Comparison of ENCODE assay signal across 6 cellular contexts in the genomic region with DNA sequence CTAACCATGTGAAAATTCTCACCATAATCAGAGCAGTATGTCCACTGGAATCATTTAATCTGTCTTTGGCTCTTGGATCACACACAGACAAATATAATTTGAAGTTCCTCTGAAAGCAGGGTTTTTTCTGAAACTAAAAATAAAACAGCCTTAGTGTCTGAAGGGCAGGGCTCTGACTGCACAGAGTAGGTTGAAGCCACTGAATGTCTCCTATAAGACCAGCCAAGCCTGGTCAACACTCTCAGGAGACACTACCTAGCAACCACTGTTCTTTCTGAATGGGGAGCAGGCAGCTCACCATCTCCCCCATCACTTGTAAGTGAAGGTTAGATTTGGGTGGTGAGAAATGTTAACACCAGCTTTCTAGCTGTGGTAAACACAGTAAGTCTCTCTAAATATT.
"Had no signal": no experiment of that assay in that cellular context is flagged by ENCODE, and none has a peak within 500 bp of the region (broad histone marks: within the 10 kb centered on the region; RNA-seq: fewer than 3 reads in every experiment).

No MANE protein-coding gene starts in this region.

- H3K27ac Mint-ChIP-seq: HFFc6 had no signal

- H3K9me3 Mint-ChIP-seq: HFFc6 had no signal

- DNase-seq: GOT3, H7, HFFc6, IMR-90, KBM-7 had no signal

- H3K4me3 Mint-ChIP-seq: HFFc6 had no signal

- ATAC-seq: HCT116 had no signal
